ENCODE assay signal across 8 cellular contexts in genomic region chr2:47402805-47403691, GRCh38. TPM values are rescaled to one million over a fixed set of nuclear protein-coding genes. Genes with fewer than 3 reads are reported as not detected.
DNase-seq lines count a peak whose midpoint lies in the region; ATAC-seq and TF ChIP-seq lines count a peak whose summit lies in the region.

TSS of gene MSH2 (plus strand) at chr2:47403156. CDS start at chr2:47403192, 36 bp downstream.

- CTCF ChIA-PET in AG04449 (lab: Yijun Ruan, JAX): interaction anchor here (0.9 to 3.7 kb wide), 7 partner anchors 15 to 368 kb away, joined by 3 to 19 read pairs (median 5); no protein-coding TSS in a partner anchor

- peaks cover 0 to 7% of the 10 kb centered on the region in 2 donors for H3K4me1 ChIP-seq in breast epithelium
- peaks cover 11 to 13% (median 13%) of the 10 kb centered on the region in 3 donors for H3K4me1 ChIP-seq in skeletal muscle tissue (ENCODE audit: control insufficient read depth in 3 of 3, insufficient read depth in 3 of 3, low read length in 3 of 3)

- ATAC-seq in GM18907 (IDR thresholded peaks at IDR 0.05; ENCODE audit: unreplicated experiment): peak; percentile 94
- ATAC-seq in HG03139 (IDR thresholded peaks at IDR 0.05; ENCODE audit: unreplicated experiment): peak; percentile 97

- DNase-seq in AG04449 (ENCODE audit: low read depth, low spot score) (peak; percentile 38), NCI-H2227 (lab: John Stamatoyannopoulos, UW; ENCODE audit: unreplicated experiment) (peak; percentile 98), breast epithelium (ENCODE audit: low spot score in 2 of 2) (peak; percentile 88 to 90)

- intact Hi-C loops in breast epithelium (cut with DNase I; ENCODE audit: low total_unique reads): no loop called here

- H3K4me3 ChIP-seq in AG04449 (ENCODE audit: low read depth, low read length): peak within 1 kb of the TSS; percentile 83
- peak within 1 kb of the TSS; percentile 78 to 90 (median 78) for H3K4me3 ChIP-seq in breast epithelium
- H3K4me3 ChIP-seq in iPS-18c (ENCODE audit: insufficient read depth, low read depth, low read length): peak within 1 kb of the TSS; percentile 94
- peak within 1 kb of the TSS; percentile 96 for H3K4me3 ChIP-seq in skeletal muscle tissue (ENCODE audit: low read length in 3 of 3)

- POLR2A ChIA-PET in AG04449 (lab: Yijun Ruan, JAX): interaction anchor here (0.6 kb wide), 1 partner anchor 9 kb away, joined by 3 read pairs; no protein-coding TSS in a partner anchor

- H3K27ac ChIP-seq in VCaP (peak within 1 kb of the TSS; percentile 81), breast epithelium (peak within 1 kb of the TSS; percentile 62 to 68), skeletal muscle tissue (ENCODE audit: low read depth, low read length) (no peak within 1 kb of the TSS)

- no peaks in the 10 kb centered on the region for H3K27me3 ChIP-seq in breast epithelium
- no peaks in the 10 kb centered on the region for H3K27me3 ChIP-seq in skeletal muscle tissue (ENCODE audit: control insufficient read depth in 3 of 3, insufficient read depth in 3 of 3, low read length in 3 of 3)

- TF ChIP-seq CTCF in AG04449 (IDR thresholded peaks at IDR 0.05; ENCODE audit: insufficient read depth, low read length, missing control alignments) (no peak), VCaP (conservative IDR thresholded peaks at IDR 0.05) (no peak), breast epithelium (IDR thresholded peaks at IDR 0.05) (no peak)

- peak within 1 kb of the TSS; percentile 77 to 86 (median 85) for H3K9ac ChIP-seq in skeletal muscle tissue (ENCODE audit: low read depth in 1 of 3, low read length in 3 of 3)

- H3K36me3 ChIP-seq in breast epithelium (no peaks in the 10 kb centered on the region), skeletal muscle tissue (ENCODE audit: control insufficient read depth in 3 of 3, insufficient read depth in 3 of 3, low read length in 3 of 3) (no peaks in the 10 kb centered on the region)

- TF ChIP-seq POLR2A in breast epithelium (IDR thresholded peaks at IDR 0.05): no peak

- H3K9me3 ChIP-seq in breast epithelium (no peaks in the 10 kb centered on the region), iPS-18c (ENCODE audit: control insufficient read depth, insufficient read depth, low read length) (peaks cover 2% of the 10 kb centered on the region), skeletal muscle tissue (ENCODE audit: control insufficient read depth in 3 of 3, low read length in 3 of 3) (no peaks in the 10 kb centered on the region)

RNA-seq across cellular contexts. Expression of gene MSH2, which starts in this region (rescaled TPM):
- total RNA-seq in breast epithelium (10 to 100 TPM in 2 of 3 donors, 1 to 10 TPM in 1; 9.4 to 22.5 (median 16.4) TPM), skeletal muscle tissue (24.0 TPM)

Comparison
In these comparisons a context has a peak if more than half of its experiments do, and no peak if none do; other contexts are left out.
1. DNase-seq: peak in every context shown above with its lines; median percentile 98 in NCI-H2227; 89 in breast epithelium; 38 in AG04449.